ENCODE assay signal across 8 cellular contexts in genomic region chr7:87218941-87219544, GRCh38. TPM values are rescaled to one million over a fixed set of nuclear protein-coding genes. Genes with fewer than 3 reads are reported as not detected.
A peak's percentile ranks its signal among the peaks of the same experiment; 100 is the strongest.
DNase-seq lines count a peak whose midpoint lies in the region; ATAC-seq, FAIRE-seq and TF ChIP-seq lines count a peak whose summit lies in the region.

No MANE protein-coding gene starts in this region.

- CTCF ChIA-PET in activated CD8-positive, alpha-beta memory T cell treated with anti-CD3 and anti-CD28 coated beads, Interleukin-2, amount 10 ng/mL, durations not matched to agents 7 days and 5 days (lab: Charles Lee), result interaction anchor here (0.6 to 7.1 kb wide), 7 partner anchors 15 to 75 kb away, joined by 3 to 42 read pairs (median 3); partner anchors contain the start of gene DMTF1

- H3K9me3 Mint-ChIP-seq in activated CD8-positive, alpha-beta memory T cell treated with anti-CD3 and anti-CD28 coated beads, Interleukin-2, amount 10 ng/mL, durations not matched to agents 7 days and 5 days (ENCODE audit: low read depth), result no peaks in the 10 kb centered on the region

- peaks cover 39% of the 10 kb centered on the region for H3K4me1 Mint-ChIP-seq in activated CD8-positive, alpha-beta memory T cell treated with anti-CD3 and anti-CD28 coated beads, Interleukin-2, amount 10 ng/mL, durations not matched to agents 7 days and 5 days

- ATAC-seq in activated CD8-positive, alpha-beta memory T cell treated with anti-CD3 and anti-CD28 coated beads, Interleukin-2, amount 10 ng/mL, durations not matched to agents 7 days and 5 days, result peak; percentile 3
- peak; percentile 5 for ATAC-seq in HG03159 (IDR thresholded peaks at IDR 0.05; ENCODE audit: unreplicated experiment)

- H3K36me3 Mint-ChIP-seq in activated CD8-positive, alpha-beta memory T cell treated with anti-CD3 and anti-CD28 coated beads, Interleukin-2, amount 10 ng/mL, durations not matched to agents 7 days and 5 days, result peaks cover 12% of the 10 kb centered on the region

- peak overlapping the region; percentile 97 for H3K4me3 Mint-ChIP-seq in activated CD8-positive, alpha-beta memory T cell treated with anti-CD3 and anti-CD28 coated beads, Interleukin-2, amount 10 ng/mL, durations not matched to agents 7 days and 5 days

- peaks cover 10% of the 10 kb centered on the region for H3K27me3 Mint-ChIP-seq in activated CD8-positive, alpha-beta memory T cell treated with anti-CD3 and anti-CD28 coated beads, Interleukin-2, amount 10 ng/mL, durations not matched to agents 7 days and 5 days

- FAIRE-seq in GM12892 (lab: Jason Lieb, UNC), result no peak

- no peak for DNase-seq in activated CD8-positive, alpha-beta memory T cell treated with anti-CD3 and anti-CD28 coated beads, Interleukin-2, amount 10 ng/mL, durations not matched to agents 7 days and 5 days
- no peak for DNase-seq in activated CD8-positive, alpha-beta memory T cell treated with anti-CD3 and anti-CD28 coated beads for 24 hours
- DNase-seq in SW480 (ENCODE audit: low spot score) (peak; percentile 68), cerebellar cortex (ENCODE audit: low spot score) (peak; percentile 56), kidney glomerular epithelial cell (lab: John Stamatoyannopoulos, UW) (peak; percentile 16), GM12892 (ENCODE audit: insufficient read length) (no peak)
- DNase-seq in stimulated activated CD4-positive, alpha-beta T cell treated with anti-CD3 and anti-CD28 coated beads, Interleukin-4, amount 100 ng/mL, for 1 hour, result peak; percentile 20

- no peak for TF ChIP-seq POLR2A in GM12892 (IDR thresholded peaks at IDR 0.05; ENCODE audit: low read depth, low read length)

- peak overlapping the region; percentile 96 for H3K27ac Mint-ChIP-seq in activated CD8-positive, alpha-beta memory T cell treated with anti-CD3 and anti-CD28 coated beads, Interleukin-2, amount 10 ng/mL, durations not matched to agents 7 days and 5 days

RNA-seq across cellular contexts. Expression of gene TMEM243, which starts 0.5 kb away (rescaled TPM):
- total RNA-seq in activated CD8-positive, alpha-beta memory T cell treated with anti-CD3 and anti-CD28 coated beads, Interleukin-2, amount 10 ng/mL, durations not matched to agents 7 days and 5 days, result 10 to 100 TPM; 32.2 to 42.3 TPM
- polyA plus RNA-seq in GM12892 (2012; ENCODE audit: missing spikeins), result 125 TPM

Comparison
In these comparisons a context has a peak if more than half of its experiments do, and no peak if none do; other contexts are left out.
1. DNase-seq: peak in SW480 (single experiment), cerebellar cortex (single experiment), kidney glomerular epithelial cell (single experiment) and stimulated activated CD4-positive, alpha-beta T cell treated with anti-CD3 and anti-CD28 coated beads, Interleukin-4, amount 100 ng/mL, for 1 hour (single experiment); none in activated CD8-positive, alpha-beta memory T cell treated with anti-CD3 and anti-CD28 coated beads, Interleukin-2, amount 10 ng/mL, durations not matched to agents 7 days and 5 days (single experiment), activated CD8-positive, alpha-beta memory T cell treated with anti-CD3 and anti-CD28 coated beads for 24 hours (single experiment) and GM12892 (single experiment).